Comparison of ENCODE assay signal across 5 cellular contexts in genomic region chr15:90437516-90437915, GRCh38.
"Had no signal": no experiment of that assay in that cellular context is flagged by ENCODE, and none has a peak within 500 bp of the region (broad histone marks: within the 10 kb centered on the region; RNA-seq: fewer than 3 reads in every experiment).

No MANE protein-coding gene starts in this region.

- H3K9me3 Mint-ChIP-seq: GM23338, H9 had no signal

- H3K4me3 Mint-ChIP-seq: GM23338, H9 had no signal

- ATAC-seq: GM23338, K562 had no signal

- DNase-seq: H9, HCEC 1CT, IMR-90 had no signal

- H3K27ac Mint-ChIP-seq: GM23338, H9 had no signal

- H3K4me3 ChIP-seq: GM23338, K562 had no signal
